ENCODE assay signal across 8 cellular contexts in the genomic region with DNA sequence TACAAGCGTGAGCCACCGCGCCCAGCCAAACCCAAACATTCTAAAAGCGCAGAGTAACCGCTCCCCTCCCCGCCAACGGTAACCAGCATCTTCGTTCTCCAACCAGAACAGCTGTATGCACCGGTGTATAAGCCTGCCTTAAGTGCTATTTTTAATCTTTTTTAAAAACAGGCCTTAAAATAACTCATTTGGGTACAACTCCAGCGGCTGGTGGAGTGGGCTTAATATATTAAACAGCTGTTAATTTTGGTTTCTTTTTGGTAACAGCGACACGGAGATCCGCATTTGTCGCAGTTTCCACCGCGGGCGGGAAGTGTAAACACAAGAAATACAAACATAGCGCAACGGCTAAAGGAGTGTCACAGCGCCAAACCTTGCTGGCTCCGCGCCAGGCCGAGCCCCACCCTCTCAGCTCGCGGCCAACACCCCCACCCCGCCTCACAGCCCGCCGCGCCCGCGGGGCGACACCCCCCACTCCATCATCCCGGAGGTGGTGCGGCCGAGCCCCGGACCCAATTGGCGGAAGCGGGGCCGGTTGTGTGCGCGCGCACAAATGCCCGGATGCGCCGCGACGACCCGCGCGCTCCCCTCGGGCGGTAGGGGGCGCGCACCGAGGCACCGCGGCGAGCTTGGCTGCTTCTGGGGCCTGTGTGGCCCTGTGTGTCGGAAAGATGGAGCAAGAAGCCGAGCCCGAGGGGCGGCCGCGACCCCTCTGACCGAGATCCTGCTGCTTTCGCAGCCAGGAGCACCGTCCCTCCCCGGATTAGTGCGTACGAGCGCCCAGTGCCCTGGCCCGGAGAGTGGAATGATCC. TPM values are rescaled to one million over a fixed set of nuclear protein-coding genes. Genes with fewer than 3 reads are reported as not detected.
DNase-seq lines count a peak whose midpoint lies in the region; ATAC-seq, FAIRE-seq and TF ChIP-seq lines count a peak whose summit lies in the region.

TSS of gene MDM2 (plus strand) at position 602 of the 812 bp plus-strand sequence. CDS start 301 bp downstream, outside the sequence.

- CTCF ChIA-PET in WTC11 (lab: Charles Lee) = interaction anchor here (0.7 to 2.6 kb wide), 8 partner anchors 9 to 349 kb away, joined by 3 to 23 read pairs (median 4); partner anchors contain the start of gene SLC35E3

- POLR2A ChIA-PET in WTC11 (lab: Charles Lee) = interaction anchor here (0.6 to 1.9 kb wide), 5 partner anchors 12 to 121 kb away, joined by 3 to 13 read pairs (median 3); partner anchors contain the start of genes NUP107 and SLC35E3

- peak; percentile 64 to 75 for DNase-seq in AML-193 (lab: John Stamatoyannopoulos, UW)
- DNase-seq in NCI-H226 = peak; percentile 89
- DNase-seq in WTC11 (ENCODE audit: low spot score) = peak; percentile 94
- peak; percentile 69 for DNase-seq in bronchial epithelial cell (ENCODE audit: low read depth)
- DNase-seq in inferior parietal cortex (ENCODE audit: extremely low spot score) = peak; percentile 90
- DNase-seq in stimulated activated CD4-positive, alpha-beta T cell treated with anti-CD3 and anti-CD28 coated beads, Interleukin-12 subunit alpha, Interleukin-12 subunit beta, amount 100 ng/mL, for 24 hours (ENCODE audit: low read depth in 2 of 2) = peak; percentile 86 to 90

- H3K36me3 ChIP-seq in bronchial epithelial cell (ENCODE audit: control insufficient read depth, insufficient read depth, low read length) = peaks cover 4% of the 10 kb centered on the region

- TF ChIP-seq CTCF in WTC11 (IDR thresholded peaks at IDR 0.05) (peak; percentile 59), bronchial epithelial cell (IDR thresholded peaks at IDR 0.05; ENCODE audit: insufficient read depth, low read length, severe bottlenecking) (peak; percentile 86)

- peak within 1 kb of the TSS; percentile 98 for H3K27ac Mint-ChIP-seq in WTC11

- H3K4me1 Mint-ChIP-seq in WTC11 = peaks cover 42% of the 10 kb centered on the region

- H3K27me3 Mint-ChIP-seq in WTC11 (ENCODE audit: low read depth) = no peaks in the 10 kb centered on the region

- no peaks in the 10 kb centered on the region for H3K9me3 Mint-ChIP-seq in WTC11

- peaks cover 32% of the 10 kb centered on the region for H3K36me3 Mint-ChIP-seq in WTC11

- peak within 1 kb of the TSS; percentile 86 for H3K4me3 Mint-ChIP-seq in WTC11

- H3K27me3 ChIP-seq in bronchial epithelial cell (ENCODE audit: control insufficient read depth, insufficient read depth, low read length) = no peaks in the 10 kb centered on the region

- ATAC-seq in GM19025 (IDR thresholded peaks at IDR 0.05; ENCODE audit: low read depth, unreplicated experiment) (peak; percentile 79), HG03280 (IDR thresholded peaks at IDR 0.05; ENCODE audit: unreplicated experiment) (peak; percentile 77), WTC11 (peak; percentile 83)

- peak within 1 kb of the TSS; percentile 96 for H3K4me3 ChIP-seq in bronchial epithelial cell (ENCODE audit: low read depth, low read length)

- FAIRE-seq in bronchial epithelial cell (lab: Jason Lieb, UNC) = no peak

TF ChIP-seq in WTC11, 78 proteins besides CTCF, POLR2A, EP300 and RAD21 (continues in another document):
- peak; percentile 75; the same call in 1 of the 2 replicates for TF ChIP-seq E2F5 (CRISPR knock-in tag; IDR thresholded peaks at IDR 0.05)
- no peak for TF ChIP-seq ZNF423 (CRISPR knock-in tag; IDR thresholded peaks at IDR 0.05)
- TF ChIP-seq, protein P1, sequence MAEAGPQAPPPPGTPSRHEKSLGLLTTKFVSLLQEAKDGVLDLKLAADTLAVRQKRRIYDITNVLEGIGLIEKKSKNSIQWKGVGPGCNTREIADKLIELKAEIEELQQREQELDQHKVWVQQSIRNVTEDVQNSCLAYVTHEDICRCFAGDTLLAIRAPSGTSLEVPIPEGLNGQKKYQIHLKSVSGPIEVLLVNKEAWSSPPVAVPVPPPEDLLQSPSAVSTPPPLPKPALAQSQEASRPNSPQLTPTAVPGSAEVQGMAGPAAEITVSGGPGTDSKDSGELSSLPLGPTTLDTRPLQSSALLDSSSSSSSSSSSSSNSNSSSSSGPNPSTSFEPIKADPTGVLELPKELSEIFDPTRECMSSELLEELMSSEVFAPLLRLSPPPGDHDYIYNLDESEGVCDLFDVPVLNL (CRISPR knock-in tag; IDR thresholded peaks at IDR 0.05; ENCODE audit: borderline replicate concordance, low read depth) = peak; percentile 73; the same call in 1 of the 2 replicates
- TF ChIP-seq ZBTB21 (CRISPR knock-in tag; IDR thresholded peaks at IDR 0.05; ENCODE audit: borderline replicate concordance) = peak; percentile 76; the same call in 1 of the 2 replicates
- TF ChIP-seq, protein P2, sequence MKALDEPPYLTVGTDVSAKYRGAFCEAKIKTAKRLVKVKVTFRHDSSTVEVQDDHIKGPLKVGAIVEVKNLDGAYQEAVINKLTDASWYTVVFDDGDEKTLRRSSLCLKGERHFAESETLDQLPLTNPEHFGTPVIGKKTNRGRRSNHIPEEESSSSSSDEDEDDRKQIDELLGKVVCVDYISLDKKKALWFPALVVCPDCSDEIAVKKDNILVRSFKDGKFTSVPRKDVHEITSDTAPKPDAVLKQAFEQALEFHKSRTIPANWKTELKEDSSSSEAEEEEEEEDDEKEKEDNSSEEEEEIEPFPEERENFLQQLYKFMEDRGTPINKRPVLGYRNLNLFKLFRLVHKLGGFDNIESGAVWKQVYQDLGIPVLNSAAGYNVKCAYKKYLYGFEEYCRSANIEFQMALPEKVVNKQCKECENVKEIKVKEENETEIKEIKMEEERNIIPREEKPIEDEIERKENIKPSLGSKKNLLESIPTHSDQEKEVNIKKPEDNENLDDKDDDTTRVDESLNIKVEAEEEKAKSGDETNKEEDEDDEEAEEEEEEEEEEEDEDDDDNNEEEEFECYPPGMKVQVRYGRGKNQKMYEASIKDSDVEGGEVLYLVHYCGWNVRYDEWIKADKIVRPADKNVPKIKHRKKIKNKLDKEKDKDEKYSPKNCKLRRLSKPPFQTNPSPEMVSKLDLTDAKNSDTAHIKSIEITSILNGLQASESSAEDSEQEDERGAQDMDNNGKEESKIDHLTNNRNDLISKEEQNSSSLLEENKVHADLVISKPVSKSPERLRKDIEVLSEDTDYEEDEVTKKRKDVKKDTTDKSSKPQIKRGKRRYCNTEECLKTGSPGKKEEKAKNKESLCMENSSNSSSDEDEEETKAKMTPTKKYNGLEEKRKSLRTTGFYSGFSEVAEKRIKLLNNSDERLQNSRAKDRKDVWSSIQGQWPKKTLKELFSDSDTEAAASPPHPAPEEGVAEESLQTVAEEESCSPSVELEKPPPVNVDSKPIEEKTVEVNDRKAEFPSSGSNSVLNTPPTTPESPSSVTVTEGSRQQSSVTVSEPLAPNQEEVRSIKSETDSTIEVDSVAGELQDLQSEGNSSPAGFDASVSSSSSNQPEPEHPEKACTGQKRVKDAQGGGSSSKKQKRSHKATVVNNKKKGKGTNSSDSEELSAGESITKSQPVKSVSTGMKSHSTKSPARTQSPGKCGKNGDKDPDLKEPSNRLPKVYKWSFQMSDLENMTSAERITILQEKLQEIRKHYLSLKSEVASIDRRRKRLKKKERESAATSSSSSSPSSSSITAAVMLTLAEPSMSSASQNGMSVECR (CRISPR knock-in tag; IDR thresholded peaks at IDR 0.05; ENCODE audit: borderline replicate concordance) = peak; percentile 65
- 0 out of 2 replicates have a peak, but pooled peaks have one; percentile 42 for TF ChIP-seq TP53 (CRISPR knock-in tag; IDR thresholded peaks at IDR 0.05)
- peak; percentile 89 for TF ChIP-seq ETV6 (CRISPR knock-in tag; IDR thresholded peaks at IDR 0.05)
- no peak for TF ChIP-seq HMGA2 (CRISPR knock-in tag; IDR thresholded peaks at IDR 0.05)
- TF ChIP-seq, protein P3, sequence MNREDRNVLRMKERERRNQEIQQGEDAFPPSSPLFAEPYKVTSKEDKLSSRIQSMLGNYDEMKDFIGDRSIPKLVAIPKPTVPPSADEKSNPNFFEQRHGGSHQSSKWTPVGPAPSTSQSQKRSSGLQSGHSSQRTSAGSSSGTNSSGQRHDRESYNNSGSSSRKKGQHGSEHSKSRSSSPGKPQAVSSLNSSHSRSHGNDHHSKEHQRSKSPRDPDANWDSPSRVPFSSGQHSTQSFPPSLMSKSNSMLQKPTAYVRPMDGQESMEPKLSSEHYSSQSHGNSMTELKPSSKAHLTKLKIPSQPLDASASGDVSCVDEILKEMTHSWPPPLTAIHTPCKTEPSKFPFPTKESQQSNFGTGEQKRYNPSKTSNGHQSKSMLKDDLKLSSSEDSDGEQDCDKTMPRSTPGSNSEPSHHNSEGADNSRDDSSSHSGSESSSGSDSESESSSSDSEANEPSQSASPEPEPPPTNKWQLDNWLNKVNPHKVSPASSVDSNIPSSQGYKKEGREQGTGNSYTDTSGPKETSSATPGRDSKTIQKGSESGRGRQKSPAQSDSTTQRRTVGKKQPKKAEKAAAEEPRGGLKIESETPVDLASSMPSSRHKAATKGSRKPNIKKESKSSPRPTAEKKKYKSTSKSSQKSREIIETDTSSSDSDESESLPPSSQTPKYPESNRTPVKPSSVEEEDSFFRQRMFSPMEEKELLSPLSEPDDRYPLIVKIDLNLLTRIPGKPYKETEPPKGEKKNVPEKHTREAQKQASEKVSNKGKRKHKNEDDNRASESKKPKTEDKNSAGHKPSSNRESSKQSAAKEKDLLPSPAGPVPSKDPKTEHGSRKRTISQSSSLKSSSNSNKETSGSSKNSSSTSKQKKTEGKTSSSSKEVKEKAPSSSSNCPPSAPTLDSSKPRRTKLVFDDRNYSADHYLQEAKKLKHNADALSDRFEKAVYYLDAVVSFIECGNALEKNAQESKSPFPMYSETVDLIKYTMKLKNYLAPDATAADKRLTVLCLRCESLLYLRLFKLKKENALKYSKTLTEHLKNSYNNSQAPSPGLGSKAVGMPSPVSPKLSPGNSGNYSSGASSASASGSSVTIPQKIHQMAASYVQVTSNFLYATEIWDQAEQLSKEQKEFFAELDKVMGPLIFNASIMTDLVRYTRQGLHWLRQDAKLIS (CRISPR knock-in tag; IDR thresholded peaks at IDR 0.05; ENCODE audit: borderline replicate concordance) = 0 out of 2 replicates have a peak, but pooled peaks have one; percentile 29
- TF ChIP-seq MYBL2 (CRISPR knock-in tag; IDR thresholded peaks at IDR 0.05) = peak; percentile 81

RNA-seq across cellular contexts. Expression of gene MDM2, which starts in this region (rescaled TPM):
- 130 to 207 TPM (median 137 TPM) in 3 replicates for total RNA-seq in WTC11 (2021)
- total RNA-seq in bronchial epithelial cell = 116 and 168 TPM in 2 replicates

Comparison
In these comparisons a context has a peak if more than half of its experiments do, and no peak if none do; other contexts are left out.
1. Peak in every context shown above with its lines: DNase-seq, ATAC-seq and H3K4me3 ChIP-seq.